Comparison of ENCODE assay signal across 1 cellular context in the genomic region with DNA sequence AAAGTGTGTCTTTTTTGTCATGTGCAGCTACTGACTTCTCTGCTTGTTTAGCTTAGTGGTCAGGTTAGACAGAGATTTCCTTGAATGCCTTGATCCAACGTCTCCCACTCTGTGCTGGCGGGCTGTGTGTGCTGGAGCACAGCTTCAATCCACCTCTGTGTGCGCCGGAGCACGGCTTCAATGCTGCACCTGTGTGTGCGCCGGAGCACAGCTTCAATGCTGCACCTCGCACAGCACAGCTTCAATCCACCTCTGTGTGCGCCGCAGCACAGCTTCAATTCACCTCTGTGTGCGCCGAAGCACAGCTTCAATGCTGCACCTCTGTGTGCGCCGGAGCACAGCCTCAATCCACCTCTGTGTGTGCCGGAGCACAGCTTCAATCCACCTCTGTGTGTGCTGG.
TF ChIP-seq lines count a peak whose summit lies in the region.

No MANE protein-coding gene starts in this region.

TF ChIP-seq in HepG2, 621 proteins besides CTCF, POLR2A, EP300 and RAD21 (continued from another document):
- TF ChIP-seq, protein P1, sequence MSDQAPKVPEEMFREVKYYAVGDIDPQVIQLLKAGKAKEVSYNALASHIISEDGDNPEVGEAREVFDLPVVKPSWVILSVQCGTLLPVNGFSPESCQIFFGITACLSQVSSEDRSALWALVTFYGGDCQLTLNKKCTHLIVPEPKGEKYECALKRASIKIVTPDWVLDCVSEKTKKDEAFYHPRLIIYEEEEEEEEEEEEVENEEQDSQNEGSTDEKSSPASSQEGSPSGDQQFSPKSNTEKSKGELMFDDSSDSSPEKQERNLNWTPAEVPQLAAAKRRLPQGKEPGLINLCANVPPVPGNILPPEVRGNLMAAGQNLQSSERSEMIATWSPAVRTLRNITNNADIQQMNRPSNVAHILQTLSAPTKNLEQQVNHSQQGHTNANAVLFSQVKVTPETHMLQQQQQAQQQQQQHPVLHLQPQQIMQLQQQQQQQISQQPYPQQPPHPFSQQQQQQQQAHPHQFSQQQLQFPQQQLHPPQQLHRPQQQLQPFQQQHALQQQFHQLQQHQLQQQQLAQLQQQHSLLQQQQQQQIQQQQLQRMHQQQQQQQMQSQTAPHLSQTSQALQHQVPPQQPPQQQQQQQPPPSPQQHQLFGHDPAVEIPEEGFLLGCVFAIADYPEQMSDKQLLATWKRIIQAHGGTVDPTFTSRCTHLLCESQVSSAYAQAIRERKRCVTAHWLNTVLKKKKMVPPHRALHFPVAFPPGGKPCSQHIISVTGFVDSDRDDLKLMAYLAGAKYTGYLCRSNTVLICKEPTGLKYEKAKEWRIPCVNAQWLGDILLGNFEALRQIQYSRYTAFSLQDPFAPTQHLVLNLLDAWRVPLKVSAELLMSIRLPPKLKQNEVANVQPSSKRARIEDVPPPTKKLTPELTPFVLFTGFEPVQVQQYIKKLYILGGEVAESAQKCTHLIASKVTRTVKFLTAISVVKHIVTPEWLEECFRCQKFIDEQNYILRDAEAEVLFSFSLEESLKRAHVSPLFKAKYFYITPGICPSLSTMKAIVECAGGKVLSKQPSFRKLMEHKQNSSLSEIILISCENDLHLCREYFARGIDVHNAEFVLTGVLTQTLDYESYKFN (CRISPR knock-in tag; conservative IDR thresholded peaks at IDR 0.05) = no peak
- TF ChIP-seq BRD4 (CRISPR knock-in tag; IDR thresholded peaks at IDR 0.05) (no peak), IKZF4 (CRISPR knock-in tag; IDR thresholded peaks at IDR 0.05; ENCODE audit: borderline replicate concordance, low read depth, not compliant biosample characterization) (no peak), ZBTB7B (CRISPR knock-in tag; IDR thresholded peaks at IDR 0.05) (no peak)
